ENCODE assay signal across 8 cellular contexts in the genomic region with DNA sequence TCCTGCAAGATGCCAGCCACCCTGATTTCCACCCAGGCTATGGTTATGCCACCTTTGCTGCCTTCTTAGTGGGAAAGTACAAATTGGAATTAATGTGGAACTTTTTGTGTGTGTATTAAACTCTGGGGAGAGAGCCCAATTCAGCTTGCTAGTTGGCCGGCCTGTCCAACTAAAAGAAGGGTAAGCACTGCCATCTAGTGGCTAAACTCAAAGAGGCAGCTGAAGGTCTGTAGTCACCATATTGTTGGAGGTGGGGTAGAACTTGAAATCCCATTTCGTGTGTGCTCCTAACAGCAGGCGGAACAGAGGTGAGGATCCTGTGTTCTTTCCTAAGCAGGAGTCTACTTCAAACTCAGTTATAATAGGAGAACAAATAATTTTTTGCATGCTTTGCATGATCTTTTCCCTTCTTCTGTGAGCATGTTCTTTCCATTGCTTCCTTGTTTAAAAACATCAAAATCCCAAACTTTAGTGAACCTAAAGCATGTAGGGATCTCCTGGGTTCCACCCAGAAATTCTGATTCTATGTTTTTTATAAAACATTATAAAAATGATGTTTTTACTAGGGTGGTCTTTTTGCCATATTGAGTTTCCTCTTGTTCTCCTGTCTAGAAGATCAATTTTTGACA.
A peak's percentile ranks its signal among the peaks of the same experiment; 100 is the strongest.
DNase-seq lines count a peak whose midpoint lies in the region; ATAC-seq, FAIRE-seq and TF ChIP-seq lines count a peak whose summit lies in the region.

No MANE protein-coding gene starts in this region.

- peaks cover 28 to 37% (median 33%) of the 10 kb centered on the region in 3 donors for H3K4me1 Mint-ChIP-seq in naive B cell
- H3K4me1 Mint-ChIP-seq in stimulated activated naive B cell treated with anti-CD40 and anti-IgM and Interleukin-4, amounts not matched to agents 10 μg/mL and 1 μg/mL and 100 μg/mL, for 72 hours: peaks cover 31 to 47% of the 10 kb centered on the region in 2 donors

- no peak overlapping the region for H3K9ac ChIP-seq in OCI-LY1 (ENCODE audit: low read length)

- no peaks in the 10 kb centered on the region for H3K9me3 ChIP-seq in OCI-LY1 (ENCODE audit: low read length)

- DNase-seq in GM04503 (ENCODE audit: low read depth) (peak; percentile 24), HTR-8/SVneo (ENCODE audit: insufficient read length, low spot score) (peak; percentile 66), activated T-cell treated with anti-CD3 and anti-CD28 coated beads for 1 hour (ENCODE audit: low read depth) (peak; percentile 51), epithelial cell of prostate (ENCODE audit: low read depth, low spot score) (peak; percentile 18), naive B cell (peak; percentile 73)
- peak; percentile 67 for DNase-seq in stimulated activated naive B cell treated with anti-CD40 and anti-IgM and Interleukin-4, amounts not matched to agents 10 μg/mL and 1 μg/mL and 100 μg/mL, for 72 hours

- H4K20me1 ChIP-seq in OCI-LY1 (ENCODE audit: insufficient read depth, low read length): no peaks in the 10 kb centered on the region

- H3K9me2 ChIP-seq in OCI-LY1 (ENCODE audit: low read depth, low read length): no peaks in the 10 kb centered on the region

- no peak overlapping the region; the same call in 1 of the 2 replicates for H3K4me2 ChIP-seq in OCI-LY1 (ENCODE audit: low read length)

- H3K27me3 Mint-ChIP-seq in naive B cell: no peaks in the 10 kb centered on the region
- H3K27me3 Mint-ChIP-seq in stimulated activated naive B cell treated with anti-CD40 and anti-IgM and Interleukin-4, amounts not matched to agents 10 μg/mL and 1 μg/mL and 100 μg/mL, for 72 hours: no peaks in the 10 kb centered on the region

- peaks cover 99% of the 10 kb centered on the region for H3K36me3 ChIP-seq in OCI-LY1 (ENCODE audit: insufficient read depth, low read length)

- no peak overlapping the region for H2AFZ ChIP-seq in OCI-LY1 (ENCODE audit: low read length)

- no peaks in the 10 kb centered on the region for H3K27me3 ChIP-seq in OCI-LY1 (ENCODE audit: insufficient read depth, low read length)

- H3K36me3 Mint-ChIP-seq in naive B cell: peaks cover 22 to 42% of the 10 kb centered on the region in 2 donors
- H3K36me3 Mint-ChIP-seq in stimulated activated naive B cell treated with anti-CD40 and anti-IgM and Interleukin-4, amounts not matched to agents 10 μg/mL and 1 μg/mL and 100 μg/mL, for 72 hours: peaks cover 39 to 52% of the 10 kb centered on the region in 2 donors

- H3K4me1 ChIP-seq in OCI-LY1 (ENCODE audit: insufficient read depth, low read length, severe bottlenecking): peaks cover 35% of the 10 kb centered on the region

- H3K4me3 Mint-ChIP-seq in naive B cell: peak overlapping the region in 5 of 8 donors; percentile 57 to 84 (median 76)
- H3K4me3 Mint-ChIP-seq in stimulated activated naive B cell treated with anti-CD40 and anti-IgM and Interleukin-4, amounts not matched to agents 10 μg/mL and 1 μg/mL and 100 μg/mL, for 72 hours: peak overlapping the region; percentile 21 to 67

- peak; percentile 40 to 53 for ATAC-seq in naive B cell (ENCODE audit: low read depth in 2 of 2)
- peak; percentile 24 to 50 for ATAC-seq in stimulated activated naive B cell treated with anti-CD40 and anti-IgM and Interleukin-4, amounts not matched to agents 10 μg/mL and 1 μg/mL and 100 μg/mL, for 72 hours (replicated peaks)
- no peak for ATAC-seq in HG03025 (IDR thresholded peaks at IDR 0.05; ENCODE audit: low FRiP score, unreplicated experiment)

- peak overlapping the region in 2 of 6 donors; percentile 51 to 87 for H3K27ac Mint-ChIP-seq in naive B cell
- H3K27ac Mint-ChIP-seq in stimulated activated naive B cell treated with anti-CD40 and anti-IgM and Interleukin-4, amounts not matched to agents 10 μg/mL and 1 μg/mL and 100 μg/mL, for 72 hours: peak overlapping the region; percentile 79

- H3F3A ChIP-seq in OCI-LY1 (ENCODE audit: insufficient read depth, low read length): peaks cover 10% of the 10 kb centered on the region; the same call in 1 of the 2 replicates

- peak; percentile 69 for TF ChIP-seq CTCF in OCI-LY1 (IDR thresholded peaks at IDR 0.05; ENCODE audit: low read length)

- H3K79me2 ChIP-seq in OCI-LY1 (ENCODE audit: insufficient read depth, low read length): no peaks in the 10 kb centered on the region

- H3K27ac ChIP-seq in OCI-LY1 (ENCODE audit: low read depth, low read length, poor library complexity, severe bottlenecking): peak overlapping the region; percentile 87
- no peak overlapping the region for H3K27ac ChIP-seq in epithelial cell of prostate

- FAIRE-seq in HTR-8/SVneo (lab: Jason Lieb, UNC): peak; percentile 75

- H3K9me3 Mint-ChIP-seq in naive B cell: no peaks in the 10 kb centered on the region
- no peaks in the 10 kb centered on the region for H3K9me3 Mint-ChIP-seq in stimulated activated naive B cell treated with anti-CD40 and anti-IgM and Interleukin-4, amounts not matched to agents 10 μg/mL and 1 μg/mL and 100 μg/mL, for 72 hours

- no peak overlapping the region for H3K4me3 ChIP-seq in OCI-LY1 (ENCODE audit: low read depth, low read length, poor library complexity, severe bottlenecking)

Comparison
In these comparisons a context has a peak if more than half of its experiments do, and no peak if none do; other contexts are left out.
1. DNase-seq: peak in every context shown above with its lines; median percentile 73 in naive B cell; 67 in stimulated activated naive B cell treated with anti-CD40 and anti-IgM and Interleukin-4, amounts not matched to agents 10 μg/mL and 1 μg/mL and 100 μg/mL, for 72 hours; 66 in HTR-8/SVneo; 51 in activated T-cell treated with anti-CD3 and anti-CD28 coated beads for 1 hour; 24 in GM04503; 18 in epithelial cell of prostate.